ENCODE assay signal across 28 cellular contexts in the genomic region with DNA sequence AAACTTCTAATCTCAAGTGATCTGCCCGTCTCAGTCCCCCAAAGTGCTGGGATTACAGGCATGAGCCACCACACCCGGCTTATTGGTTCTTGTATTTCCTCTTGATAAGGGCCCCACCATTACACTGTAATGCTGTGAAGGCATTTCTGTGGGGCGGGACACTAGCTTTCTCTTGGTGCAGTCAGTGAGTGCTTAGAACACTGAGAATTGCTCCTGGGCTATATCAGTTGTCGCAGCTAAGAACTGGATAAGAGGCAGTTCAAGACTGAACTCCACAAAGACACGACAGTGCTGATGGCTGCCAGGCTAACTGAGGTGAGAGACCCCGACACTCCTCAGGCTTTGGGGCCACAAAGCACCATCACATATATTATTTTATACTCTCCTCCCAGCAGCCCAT. TPM values are rescaled to one million over a fixed set of nuclear protein-coding genes. Genes with fewer than 3 reads are reported as not detected.
DNase-seq lines count a peak whose midpoint lies in the region; ATAC-seq, FAIRE-seq and TF ChIP-seq lines count a peak whose summit lies in the region.
"Had no signal": no experiment of that assay in that cellular context is flagged by ENCODE, and none has a peak within 500 bp of the region (broad histone marks: within the 10 kb centered on the region; RNA-seq: fewer than 3 reads in every experiment).

No MANE protein-coding gene starts in this region.

- H3K36me3 Mint-ChIP-seq in astrocyte (ENCODE audit: low read depth, unreplicated experiment) (no peaks in the 10 kb centered on the region), nephron (ENCODE audit: low read depth) (no peaks in the 10 kb centered on the region)
- H3K36me3 Mint-ChIP-seq: activated naive CD4-positive, alpha-beta T cell treated with anti-CD3 and anti-CD28 coated beads, Interleukin-2, amount 50 U/mL, for 72 hours had no signal

- H3K4me3 ChIP-seq in BLaER1 (no peak overlapping the region), Loucy (ENCODE audit: low read length, poor library complexity, severe bottlenecking) (no peak overlapping the region), astrocyte (ENCODE audit: insufficient read depth, low read depth, low read length) (no peak overlapping the region)
- H3K4me3 ChIP-seq: ascending aorta, transverse colon had no signal

- H3K36me3 ChIP-seq in BLaER1 (peaks cover 17% of the 10 kb centered on the region), Loucy (ENCODE audit: insufficient read depth, low read length) (no peaks in the 10 kb centered on the region), astrocyte (ENCODE audit: insufficient read depth, low read length) (no peaks in the 10 kb centered on the region)
- H3K36me3 ChIP-seq: ascending aorta, transverse colon had no signal

- TF ChIP-seq CTCF in Loucy (conservative IDR thresholded peaks at IDR 0.05; ENCODE audit: low read length) (no peak), astrocyte (IDR thresholded peaks at IDR 0.05; ENCODE audit: insufficient read depth, low read depth, low read length) (no peak), nephron (IDR thresholded peaks at IDR 0.05; ENCODE audit: unreplicated experiment in 3 of 3) (no peak)

- H3K9ac ChIP-seq in BLaER1 = no peak overlapping the region
- H3K9ac ChIP-seq in Loucy (ENCODE audit: low read depth, low read length, poor library complexity, severe bottlenecking) = no peak overlapping the region
- H3K9ac ChIP-seq in astrocyte (ENCODE audit: low read length) = no peak overlapping the region

- H3K79me2 ChIP-seq in Loucy (ENCODE audit: insufficient read depth, low read length) (peaks cover 8% of the 10 kb centered on the region; the same call in 1 of the 2 replicates), astrocyte (ENCODE audit: insufficient read depth, low read length) (no peaks in the 10 kb centered on the region)

- H3K9me3 Mint-ChIP-seq in astrocyte (ENCODE audit: unreplicated experiment) = peaks cover 1% of the 10 kb centered on the region
- no peaks in the 10 kb centered on the region for H3K9me3 Mint-ChIP-seq in nephron
- H3K9me3 Mint-ChIP-seq: activated naive CD4-positive, alpha-beta T cell treated with anti-CD3 and anti-CD28 coated beads, Interleukin-2, amount 50 U/mL, for 72 hours; activated T-helper 17 cell treated with anti-CD3 and anti-CD28 coated beads, Interleukin-2, amount 50 U/mL, for 72 hours; central memory CD8-positive, alpha-beta T cell; dendritic cell treated with granulocyte-macrophage colony-stimulating factor and Interleukin-4, amounts not matched to agents 40 ng/mL and 50 ng/mL, for 4 days had no signal

- H3K27ac ChIP-seq in BLaER1 (no peak overlapping the region), astrocyte (ENCODE audit: low read depth, low read length) (no peak overlapping the region)
- H3K27ac ChIP-seq: ascending aorta, C4-2B, transverse colon had no signal

- H3K4me1 ChIP-seq in BLaER1 (peaks cover 82% of the 10 kb centered on the region), Loucy (ENCODE audit: insufficient read depth, low read length, poor library complexity, severe bottlenecking) (peaks cover 35% of the 10 kb centered on the region), astrocyte (ENCODE audit: insufficient read depth, low read length) (peaks cover 19% of the 10 kb centered on the region)

- FAIRE-seq in astrocyte (lab: Jason Lieb, UNC) = no peak
- FAIRE-seq: frontal cortex had no signal

- H3K4me2 ChIP-seq in BLaER1 (peak overlapping the region; percentile 100), Loucy (ENCODE audit: low read depth, low read length, poor library complexity, severe bottlenecking) (peak overlapping the region; percentile 92), astrocyte (ENCODE audit: low read length) (no peak overlapping the region)

- H2AFZ ChIP-seq in Loucy (ENCODE audit: low read length) = no peak overlapping the region
- no peak overlapping the region for H2AFZ ChIP-seq in astrocyte (ENCODE audit: low read depth, low read length)

- no peaks in the 10 kb centered on the region for H3K27me3 ChIP-seq in BLaER1
- H3K27me3 ChIP-seq in Loucy (ENCODE audit: insufficient read depth, low read length, poor library complexity, severe bottlenecking) = no peaks in the 10 kb centered on the region
- no peaks in the 10 kb centered on the region for H3K27me3 ChIP-seq in astrocyte (ENCODE audit: insufficient read depth, low read length)
- H3K27me3 ChIP-seq: ascending aorta, transverse colon had no signal

- H3F3A ChIP-seq in Loucy (ENCODE audit: low read depth) = no peaks in the 10 kb centered on the region

- no peak for DNase-seq in astrocyte (ENCODE audit: low read depth)
- DNase-seq in ACHN = no peak
- no peak for DNase-seq in hippocampal formation (lab: John Stamatoyannopoulos, UW)
- DNase-seq: activated CD4-positive, alpha-beta T cell treated with anti-CD3 and anti-CD28 coated beads, Interleukin-2, amount 50 U/mL, for 4 hours; activated CD4-positive, CD25-positive, alpha-beta regulatory T cell; Kasumi-1; mesendoderm; MV-4-11; NCI-H1436 treated with DMSO at 0.1 percent for 48 hours; NCI-H748 treated with DMSO at 0.1 percent for 48 hours; PC-3; SHP77; stimulated activated CD8-positive, alpha-beta memory T cell treated with anti-CD3 and anti-CD28 coated beads, Interleukin-4, amount 100 ng/mL, for 48 hours; T-helper 9 cell; transverse colon had no signal

- ATAC-seq in GM19455 (IDR thresholded peaks at IDR 0.05; ENCODE audit: unreplicated experiment) = no peak
- ATAC-seq: activated naive CD4-positive, alpha-beta T cell treated with anti-CD3 and anti-CD28 coated beads, Interleukin-2, amount 50 U/mL, for 72 hours; activated T-helper 17 cell treated with anti-CD3 and anti-CD28 coated beads, Interleukin-2, amount 50 U/mL, for 72 hours; PC-3 had no signal

- H3K9me3 ChIP-seq in BLaER1 (no peaks in the 10 kb centered on the region), Loucy (ENCODE audit: insufficient read depth, low read depth, low read length) (no peaks in the 10 kb centered on the region), astrocyte (ENCODE audit: insufficient read depth, low read depth, low read length) (no peaks in the 10 kb centered on the region)
- H3K9me3 ChIP-seq: ascending aorta, transverse colon had no signal

- H3K4me3 Mint-ChIP-seq in astrocyte (ENCODE audit: unreplicated experiment) (no peak overlapping the region), nephron (peak overlapping the region; percentile 38 to 51 (median 38))
- H3K4me3 Mint-ChIP-seq: activated T-helper 17 cell treated with anti-CD3 and anti-CD28 coated beads, Interleukin-2, amount 50 U/mL, for 72 hours; central memory CD8-positive, alpha-beta T cell; dendritic cell treated with granulocyte-macrophage colony-stimulating factor and Interleukin-4, amounts not matched to agents 40 ng/mL and 50 ng/mL, for 4 days had no signal

- in situ Hi-C loops in ACHN (cut with HindIII; ENCODE audit: low pct_ligation_motif_present, low pct_unique_long_range_greater_than_20kb, low sequenced_read_pairs) = no loop called here

- peaks cover 8% of the 10 kb centered on the region; the same call in 1 of the 2 replicates for H4K20me1 ChIP-seq in BLaER1
- no peaks in the 10 kb centered on the region for H4K20me1 ChIP-seq in Loucy (ENCODE audit: insufficient read depth, low read length, poor library complexity, severe bottlenecking)
- peaks cover 3% of the 10 kb centered on the region for H4K20me1 ChIP-seq in astrocyte (ENCODE audit: insufficient read depth, low read length)

- no peaks in the 10 kb centered on the region for H3K9me2 ChIP-seq in Loucy (replicated peaks; ENCODE audit: low read depth, low read length)

- H3K27ac Mint-ChIP-seq in astrocyte (ENCODE audit: unreplicated experiment) (peak overlapping the region; percentile 18), nephron (no peak overlapping the region)
- H3K27ac Mint-ChIP-seq: activated naive CD4-positive, alpha-beta T cell treated with anti-CD3 and anti-CD28 coated beads, Interleukin-2, amount 50 U/mL, for 72 hours; activated T-helper 17 cell treated with anti-CD3 and anti-CD28 coated beads, Interleukin-2, amount 50 U/mL, for 72 hours; dendritic cell treated with granulocyte-macrophage colony-stimulating factor and Interleukin-4, amounts not matched to agents 40 ng/mL and 50 ng/mL, for 4 days had no signal

- no peaks in the 10 kb centered on the region for H3K4me1 Mint-ChIP-seq in astrocyte (ENCODE audit: low read depth, unreplicated experiment)
- peaks cover 28% of the 10 kb centered on the region for H3K4me1 Mint-ChIP-seq in nephron
- H3K4me1 Mint-ChIP-seq: activated T-helper 17 cell treated with anti-CD3 and anti-CD28 coated beads, Interleukin-2, amount 50 U/mL, for 72 hours had no signal

- H3K27me3 Mint-ChIP-seq in astrocyte (ENCODE audit: low read depth, unreplicated experiment) (peaks cover 22% of the 10 kb centered on the region), nephron (ENCODE audit: low read depth) (peaks cover 13% of the 10 kb centered on the region)
- H3K27me3 Mint-ChIP-seq: activated T-helper 17 cell treated with anti-CD3 and anti-CD28 coated beads, Interleukin-2, amount 50 U/mL, for 72 hours; central memory CD8-positive, alpha-beta T cell had no signal

RNA-seq across cellular contexts. Expression of a gene that starts 2.1 kb away (rescaled TPM):
- total RNA-seq in astrocyte = 0.94 and 0.95 TPM in 2 replicates

RNA-seq across cellular contexts. Expression of a gene that starts 10.2 kb away (rescaled TPM):
- total RNA-seq in astrocyte = 0.95 and 1.2 TPM in 2 replicates

RNA-seq across cellular contexts. Expression of a gene that starts 17.2 kb away (rescaled TPM):
- total RNA-seq in astrocyte = 395 and 419 TPM in 2 replicates

RNA-seq across cellular contexts. Expression of a gene that starts 30.3 kb away (rescaled TPM):
- 1.8 and 3.0 TPM in 2 replicates for total RNA-seq in astrocyte

RNA-seq across cellular contexts. Expression of a gene that starts 35.0 kb away (rescaled TPM):
- total RNA-seq in astrocyte = not detected in 2 replicates
- total RNA-seq: ascending aorta, myocyte, skeletal muscle tissue had no signal
